15 cellular contexts compared by ENCODE assay signal in the genomic region with DNA sequence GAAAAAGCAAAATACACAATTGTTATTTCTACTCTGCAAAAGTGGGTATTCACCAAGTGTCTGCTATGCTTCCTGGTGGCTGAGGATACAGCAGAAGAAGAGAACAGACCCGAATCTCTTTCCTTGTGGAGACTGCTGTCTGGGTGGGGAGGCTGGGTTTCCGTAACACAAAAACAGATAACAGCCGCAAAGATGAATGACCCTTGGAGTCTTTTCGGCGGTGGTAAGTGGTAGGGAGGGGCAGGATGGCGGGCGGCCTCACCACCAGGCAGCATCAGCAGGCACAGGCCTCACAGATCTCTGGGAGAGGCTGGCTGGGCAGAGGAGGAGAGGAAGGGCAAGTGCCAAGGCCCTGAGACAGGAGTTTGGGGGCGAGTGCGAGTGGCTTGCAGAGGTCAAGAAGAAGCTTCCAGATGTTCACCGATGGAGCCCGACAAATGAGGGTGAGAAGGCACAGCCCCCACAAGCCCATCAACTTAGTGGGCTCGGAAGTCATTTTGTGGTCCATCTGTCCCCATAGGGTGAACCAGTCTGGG.
A peak's percentile ranks its signal among the peaks of the same experiment; 100 is the strongest.
DNase-seq lines count a peak whose midpoint lies in the region; ATAC-seq and TF ChIP-seq lines count a peak whose summit lies in the region.
"Had no signal": no experiment of that assay in that cellular context is flagged by ENCODE, and none has a peak within 500 bp of the region (broad histone marks: within the 10 kb centered on the region; RNA-seq: fewer than 3 reads in every experiment).

No MANE protein-coding gene starts in this region.

- H3K18ac ChIP-seq in trophoblast cell (ENCODE audit: low read length) = no peak overlapping the region

- no peaks in the 10 kb centered on the region for H3K9me3 Mint-ChIP-seq in endothelial cell (ENCODE audit: unreplicated experiment)
- H3K9me3 Mint-ChIP-seq in stimulated activated memory B cell treated with anti-CD40 and anti-IgM and Interleukin-4, amounts not matched to agents 10 μg/mL and 1 μg/mL and 100 μg/mL, for 72 hours = no peaks in the 10 kb centered on the region
- H3K9me3 Mint-ChIP-seq: activated naive CD4-positive, alpha-beta T cell treated with anti-CD3 and anti-CD28 coated beads, Interleukin-2, amount 10 ng/mL, durations not matched to agents 7 days and 5 days had no signal

- H4K12ac ChIP-seq in trophoblast cell (ENCODE audit: low read depth, low read length) = no peak overlapping the region

- no peak overlapping the region for H3K4me3 ChIP-seq in BE2C (ENCODE audit: low read depth, low read length)
- H3K4me3 ChIP-seq in hepatocyte = no peak overlapping the region
- no peak overlapping the region for H3K4me3 ChIP-seq in trophoblast cell (ENCODE audit: low read depth, low read length)

- H3K27ac ChIP-seq in hepatocyte (peak overlapping the region; percentile 82), trophoblast cell (ENCODE audit: low read depth, low read length) (no peak overlapping the region)

- no peaks in the 10 kb centered on the region for H3K36me3 Mint-ChIP-seq in endothelial cell (ENCODE audit: low read depth, unreplicated experiment)
- no peaks in the 10 kb centered on the region for H3K36me3 Mint-ChIP-seq in stimulated activated memory B cell treated with anti-CD40 and anti-IgM and Interleukin-4, amounts not matched to agents 10 μg/mL and 1 μg/mL and 100 μg/mL, for 72 hours
- H3K36me3 Mint-ChIP-seq: activated naive CD4-positive, alpha-beta T cell treated with anti-CD3 and anti-CD28 coated beads, Interleukin-2, amount 10 ng/mL, durations not matched to agents 7 days and 5 days had no signal

- no peak for ATAC-seq in stimulated activated memory B cell treated with anti-CD40 and anti-IgM and Interleukin-4, amounts not matched to agents 10 μg/mL and 1 μg/mL and 100 μg/mL, for 72 hours

- H2BK5ac ChIP-seq in trophoblast cell (ENCODE audit: low read depth, low read length, poor library complexity) = peak overlapping the region; percentile 11

- WGBS in hepatocyte (ENCODE audit: low lambda C conversion rate, missing lambda C conversion rate) = 61% methylated on average over 12 of the region's 12 CpGs
- WGBS in trophoblast cell (ENCODE audit: extremely low coverage, insufficient coverage, insufficient read length) = no CpG with 5 or more reads among the region's 12 CpGs

- no peak for TF ChIP-seq CTCF in BE2C (IDR thresholded peaks at IDR 0.05; ENCODE audit: low read depth, low read length)
- TF ChIP-seq CTCF in hepatocyte (IDR thresholded peaks at IDR 0.05; ENCODE audit: poor library complexity) = no peak
- TF ChIP-seq CTCF in endothelial cell (IDR thresholded peaks at IDR 0.05; ENCODE audit: unreplicated experiment) = no peak

- H3K9me2 ChIP-seq in hepatocyte (replicated peaks; ENCODE audit: insufficient read depth) = no peaks in the 10 kb centered on the region

- no peak overlapping the region for H2AK5ac ChIP-seq in trophoblast cell (ENCODE audit: low read length)

- H3K27me3 Mint-ChIP-seq in endothelial cell (ENCODE audit: unreplicated experiment) = peaks cover 3% of the 10 kb centered on the region
- peaks cover 21% of the 10 kb centered on the region for H3K27me3 Mint-ChIP-seq in stimulated activated memory B cell treated with anti-CD40 and anti-IgM and Interleukin-4, amounts not matched to agents 10 μg/mL and 1 μg/mL and 100 μg/mL, for 72 hours

- H3K79me2 ChIP-seq in hepatocyte (no peaks in the 10 kb centered on the region), trophoblast cell (ENCODE audit: control insufficient read depth, insufficient read depth, low read length, poor library complexity) (no peaks in the 10 kb centered on the region)

- H3K4me1 ChIP-seq in BE2C (peaks cover 55% of the 10 kb centered on the region), hepatocyte (ENCODE audit: insufficient read depth) (peaks cover 58% of the 10 kb centered on the region), trophoblast cell (ENCODE audit: control insufficient read depth in 1 of 2, insufficient read depth in 2 of 2, low read length in 2 of 2) (peaks cover 22 to 27% of the 10 kb centered on the region in 2 experiments)

- peaks cover 6% of the 10 kb centered on the region for H3K79me1 ChIP-seq in trophoblast cell (ENCODE audit: low read length)

- H4K91ac ChIP-seq in trophoblast cell (ENCODE audit: low read depth, low read length) = peak overlapping the region; percentile 41

- H4K8ac ChIP-seq in trophoblast cell (ENCODE audit: low read depth, low read length) = no peak overlapping the region

- H4K20me1 ChIP-seq in hepatocyte (ENCODE audit: insufficient read depth, poor library complexity, severe bottlenecking) = no peaks in the 10 kb centered on the region

- H3K27ac Mint-ChIP-seq in endothelial cell (ENCODE audit: unreplicated experiment) = no peak overlapping the region
- H3K27ac Mint-ChIP-seq in stimulated activated memory B cell treated with anti-CD40 and anti-IgM and Interleukin-4, amounts not matched to agents 10 μg/mL and 1 μg/mL and 100 μg/mL, for 72 hours = no peak overlapping the region
- H3K27ac Mint-ChIP-seq: activated naive CD4-positive, alpha-beta T cell treated with anti-CD3 and anti-CD28 coated beads, Interleukin-2, amount 10 ng/mL, durations not matched to agents 7 days and 5 days had no signal

- no peak for TF ChIP-seq POLR2A in erythroblast (IDR thresholded peaks at IDR 0.05; ENCODE audit: low read length)

- H3K4me2 ChIP-seq in hepatocyte = no peak overlapping the region
- no peak overlapping the region for H3K4me2 ChIP-seq in trophoblast cell (ENCODE audit: low read length)

- no peak overlapping the region for H3K23ac ChIP-seq in trophoblast cell (ENCODE audit: low read length)

- no peaks in the 10 kb centered on the region for H3K4me1 Mint-ChIP-seq in endothelial cell (ENCODE audit: unreplicated experiment)
- peaks cover 15% of the 10 kb centered on the region for H3K4me1 Mint-ChIP-seq in stimulated activated memory B cell treated with anti-CD40 and anti-IgM and Interleukin-4, amounts not matched to agents 10 μg/mL and 1 μg/mL and 100 μg/mL, for 72 hours
- H3K4me1 Mint-ChIP-seq: activated naive CD4-positive, alpha-beta T cell treated with anti-CD3 and anti-CD28 coated beads, Interleukin-2, amount 10 ng/mL, durations not matched to agents 7 days and 5 days had no signal

- peak overlapping the region; percentile 16 for H2BK120ac ChIP-seq in trophoblast cell (ENCODE audit: insufficient read depth, low read length, poor library complexity)

- no peaks in the 10 kb centered on the region for H3K9me3 ChIP-seq in BE2C
- H3K9me3 ChIP-seq in hepatocyte (ENCODE audit: low read depth) = no peaks in the 10 kb centered on the region
- H3K9me3 ChIP-seq in trophoblast cell (ENCODE audit: insufficient read depth, low read depth, low read length) = no peaks in the 10 kb centered on the region

- H3K4ac ChIP-seq in trophoblast cell (ENCODE audit: low read depth, low read length) = no peak overlapping the region

- no peaks in the 10 kb centered on the region for H3K36me3 ChIP-seq in BE2C
- H3K36me3 ChIP-seq in hepatocyte (replicated peaks; ENCODE audit: insufficient read depth, low read depth) = no peaks in the 10 kb centered on the region
- H3K36me3 ChIP-seq in trophoblast cell (ENCODE audit: control insufficient read depth in 1 of 2, insufficient read depth in 2 of 2, low read length in 2 of 2) = no peaks in the 10 kb centered on the region

- H3K4me3 Mint-ChIP-seq in endothelial cell (ENCODE audit: unreplicated experiment) = no peak overlapping the region
- H3K4me3 Mint-ChIP-seq in stimulated activated memory B cell treated with anti-CD40 and anti-IgM and Interleukin-4, amounts not matched to agents 10 μg/mL and 1 μg/mL and 100 μg/mL, for 72 hours = no peak overlapping the region
- H3K4me3 Mint-ChIP-seq: activated naive CD4-positive, alpha-beta T cell treated with anti-CD3 and anti-CD28 coated beads, Interleukin-2, amount 10 ng/mL, durations not matched to agents 7 days and 5 days had no signal

- peak overlapping the region; percentile 15 for H2BK12ac ChIP-seq in trophoblast cell (ENCODE audit: low read length)

- no peak overlapping the region for H3K9ac ChIP-seq in trophoblast cell (ENCODE audit: low read length)

- H3K27me3 ChIP-seq in BE2C = no peaks in the 10 kb centered on the region
- H3K27me3 ChIP-seq in hepatocyte = no peaks in the 10 kb centered on the region
- no peaks in the 10 kb centered on the region for H3K27me3 ChIP-seq in trophoblast cell (ENCODE audit: insufficient read depth, low read length)

- H3K14ac ChIP-seq in trophoblast cell (ENCODE audit: low read length) = no peak overlapping the region

- DNase-seq in BE2C (peak; percentile 49), SK-N-DZ (ENCODE audit: low spot score) (peak; percentile 53), hepatocyte (ENCODE audit: low spot score) (no peak), trophoblast cell (no peak), endothelial cell (ENCODE audit: low spot score) (no peak), erythroblast (lab: John Stamatoyannopoulos, UW) (no peak)
- DNase-seq in effector CD4-positive, alpha-beta T cell = no peak
- DNase-seq: activated CD4-positive, CD25-positive, alpha-beta regulatory T cell treated with anti-CD3 and anti-CD28 coated beads, Interleukin-2, amount 50 U/mL, for 72 hours; activated naive CD4-positive, alpha-beta T cell treated with anti-CD3 and anti-CD28 coated beads, Interleukin-2, amount 10 ng/mL, durations not matched to agents 7 days and 5 days; activated T-cell treated with anti-CD3 and anti-CD28 coated beads, Interleukin-2, amount 50 U/mL, for 48 hours; GOT3; hippocampal formation; NCI-H2171; NCI-H526 had no signal

- H2AFZ ChIP-seq in hepatocyte (no peak overlapping the region), trophoblast cell (ENCODE audit: insufficient read depth, low read length, poor library complexity) (no peak overlapping the region)

Comparison
In these comparisons a context has a peak if more than half of its experiments do, and no peak if none do; other contexts are left out.
1. DNase-seq: peak in BE2C (single experiment) and SK-N-DZ (single experiment); none in hepatocyte (single experiment), trophoblast cell (0 of 2), endothelial cell (single experiment), erythroblast (0 of 2) and effector CD4-positive, alpha-beta T cell (single experiment).